Comparison of ENCODE assay signal across 15 cellular contexts in genomic region chr5:150279618-150280017, GRCh38. TPM values are rescaled to one million over a fixed set of nuclear protein-coding genes. Genes with fewer than 3 reads are reported as not detected.
"Had no signal": no experiment of that assay in that cellular context is flagged by ENCODE, and none has a peak within 500 bp of the region (broad histone marks: within the 10 kb centered on the region; RNA-seq: fewer than 3 reads in every experiment).

No MANE protein-coding gene starts in this region.

- H3K27me3 ChIP-seq: right atrium auricular region, thyroid gland had no signal

- DNase-seq: activated CD4-positive, alpha-beta memory T cell treated with anti-CD3 and anti-CD28 coated beads, Interleukin-2, amount 10 ng/mL, durations not matched to agents 7 days and 5 days; activated CD4-positive, alpha-beta T cell treated with anti-CD3 and anti-CD28 coated beads for 36 hours; activated CD8-positive, alpha-beta memory T cell treated with anti-CD3 and anti-CD28 coated beads, Interleukin-2, amount 50 U/mL, for 4 hours; activated naive CD4-positive, alpha-beta T cell; cortex of kidney; effector memory CD8-positive, alpha-beta T cell; erythroblast; hypothalamus; kidney glomerular epithelial cell; T1000; thyroid gland; WERI-Rb-1 had no signal

- H3K9me3 ChIP-seq: neutrophil, right atrium auricular region, thyroid gland had no signal

- H3K36me3 ChIP-seq: neutrophil, right atrium auricular region, thyroid gland, WERI-Rb-1 had no signal

- H3K27ac ChIP-seq: neutrophil, right atrium auricular region, skin epidermis, thyroid gland, WERI-Rb-1 had no signal

- H3K4me1 ChIP-seq: right atrium auricular region, thyroid gland had no signal

- H3K4me3 ChIP-seq: right atrium auricular region, skin epidermis, thyroid gland had no signal

RNA-seq across cellular contexts. Expression of gene CAMK2A, which starts 10.0 kb away (rescaled TPM):
- total RNA-seq: activated CD4-positive, alpha-beta memory T cell treated with anti-CD3 and anti-CD28 coated beads, Interleukin-2, amount 10 ng/mL, durations not matched to agents 7 days and 5 days; activated CD4-positive, alpha-beta T cell treated with anti-CD3 and anti-CD28 coated beads for 36 hours; thyroid gland had no signal

RNA-seq across cellular contexts. Expression of gene ARSI, which starts 23.1 kb away (rescaled TPM):
- total RNA-seq: activated CD4-positive, alpha-beta memory T cell treated with anti-CD3 and anti-CD28 coated beads, Interleukin-2, amount 10 ng/mL, durations not matched to agents 7 days and 5 days; activated CD4-positive, alpha-beta T cell treated with anti-CD3 and anti-CD28 coated beads for 36 hours had no signal
